In genomic region chr6:135146160-135146920, GRCh38 we compare ENCODE assay signal across 1 cellular context.
TF ChIP-seq lines count a peak whose summit lies in the region.

No MANE protein-coding gene starts in this region.

TF ChIP-seq in WTC11, 78 proteins besides CTCF, POLR2A, EP300 and RAD21 (continued from another document):
- no peak for TF ChIP-seq ATF6 (CRISPR knock-in tag; IDR thresholded peaks at IDR 0.05)
- TF ChIP-seq GABPB1 (CRISPR knock-in tag; IDR thresholded peaks at IDR 0.05), result no peak
- TF ChIP-seq NFYB (CRISPR knock-in tag; conservative IDR thresholded peaks at IDR 0.05; ENCODE audit: low read depth), result no peak
- TF ChIP-seq ZNF232 (CRISPR knock-in tag; IDR thresholded peaks at IDR 0.05), result no peak
- TF ChIP-seq IRF2 (CRISPR knock-in tag; IDR thresholded peaks at IDR 0.05; ENCODE audit: borderline replicate concordance, low read depth), result no peak
- no peak for TF ChIP-seq SMAD4 (CRISPR knock-in tag; IDR thresholded peaks at IDR 0.05)
TF ChIP-seq in WTC11: peak in this region for 0.
